Comparison of ENCODE assay signal across 8 cellular contexts in genomic region chr1:60281360-60281932, GRCh38.
A peak's percentile ranks its signal among the peaks of the same experiment; 100 is the strongest.
DNase-seq lines count a peak whose midpoint lies in the region; ATAC-seq lines count a peak whose summit lies in the region.

No MANE protein-coding gene starts in this region.

- ATAC-seq in GM19463 (IDR thresholded peaks at IDR 0.05; ENCODE audit: unreplicated experiment) (peak; percentile 94), HG03520 (IDR thresholded peaks at IDR 0.05; ENCODE audit: unreplicated experiment) (peak; percentile 79), HG02571 (IDR thresholded peaks at IDR 0.05; ENCODE audit: unreplicated experiment) (no peak)

- no peak overlapping the region for H3K4me3 ChIP-seq in skeletal muscle cell (ENCODE audit: low read depth, low read length)

- DNase-seq in Daoy (ENCODE audit: low read depth) (peak; percentile 50), NCI-H524 (lab: John Stamatoyannopoulos, UW) (peak; percentile 55 to 83), amygdala (lab: John Stamatoyannopoulos, UW) (peak in 54 of 56 donors; percentile 1 to 83 (median 38)), hepatic stellate cell (ENCODE audit: low spot score) (peak; percentile 50), skeletal muscle cell (ENCODE audit: low read depth) (peak; percentile 51)
